In the genomic region with DNA sequence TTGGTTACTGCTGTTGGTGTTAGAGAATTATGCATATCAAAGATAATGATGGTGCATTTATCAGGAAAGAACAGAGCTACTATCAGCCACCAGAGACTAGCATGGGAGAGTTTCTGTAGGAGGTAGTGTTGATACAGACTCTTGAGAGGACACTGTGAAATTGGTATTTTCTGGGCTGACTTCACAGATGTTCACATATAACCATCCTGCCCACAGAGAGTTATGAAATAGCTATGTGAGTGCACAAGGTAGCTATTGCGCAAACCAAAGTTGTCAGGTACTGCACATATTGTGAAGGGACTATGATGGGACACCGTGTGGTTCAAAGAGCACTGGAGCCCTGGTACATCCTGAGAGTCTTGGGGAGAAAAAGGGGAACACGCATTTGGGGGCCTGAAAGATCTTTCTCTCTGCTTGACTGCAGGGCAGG, we compare ENCODE assay signal across 2 cellular contexts.
A peak's percentile ranks its signal among the peaks of the same experiment; 100 is the strongest.
TF ChIP-seq lines count a peak whose summit lies in the region.

No MANE protein-coding gene starts in this region.

TF ChIP-seq in A549, 52 proteins besides CTCF, POLR2A, EP300 and RAD21:
- TF ChIP-seq CHD2 (IDR thresholded peaks at IDR 0.05; ENCODE audit: low read length, partially characterized antibody) (no peak), CEBPB (IDR thresholded peaks at IDR 0.05) (peak; percentile 56 to 64; a peak in 3 of 4 replicates)

TF ChIP-seq in GM12878, 131 proteins besides CTCF, POLR2A, EP300 and RAD21:
- TF ChIP-seq ZNF274 (IDR thresholded peaks at IDR 0.05; ENCODE audit: insufficient read depth, insufficient read length) (no peak), SP1 (IDR thresholded peaks at IDR 0.05; ENCODE audit: low read depth, low read length) (no peak), TARDBP (IDR thresholded peaks at IDR 0.05; ENCODE audit: borderline replicate concordance) (no peak), ZNF622 (IDR thresholded peaks at IDR 0.05) (no peak), NRF1 (conservative IDR thresholded peaks at IDR 0.05; ENCODE audit: low read depth, low read length) (no peak), HDAC6 (IDR thresholded peaks at IDR 0.05; ENCODE audit: unreplicated experiment) (no peak), EZH2 (IDR thresholded peaks at IDR 0.05; ENCODE audit: borderline replicate concordance, control insufficient read depth, low read depth, low read length) (no peak), MEF2A (IDR thresholded peaks at IDR 0.05; ENCODE audit: insufficient read depth, low read depth, low read length) (no peak), RUNX3 (IDR thresholded peaks at IDR 0.05; ENCODE audit: low read length) (no peak), RAD51 (IDR thresholded peaks at IDR 0.05) (no peak), EED (IDR thresholded peaks at IDR 0.05; ENCODE audit: low read depth) (no peak)
- TF ChIP-seq, protein P1, sequence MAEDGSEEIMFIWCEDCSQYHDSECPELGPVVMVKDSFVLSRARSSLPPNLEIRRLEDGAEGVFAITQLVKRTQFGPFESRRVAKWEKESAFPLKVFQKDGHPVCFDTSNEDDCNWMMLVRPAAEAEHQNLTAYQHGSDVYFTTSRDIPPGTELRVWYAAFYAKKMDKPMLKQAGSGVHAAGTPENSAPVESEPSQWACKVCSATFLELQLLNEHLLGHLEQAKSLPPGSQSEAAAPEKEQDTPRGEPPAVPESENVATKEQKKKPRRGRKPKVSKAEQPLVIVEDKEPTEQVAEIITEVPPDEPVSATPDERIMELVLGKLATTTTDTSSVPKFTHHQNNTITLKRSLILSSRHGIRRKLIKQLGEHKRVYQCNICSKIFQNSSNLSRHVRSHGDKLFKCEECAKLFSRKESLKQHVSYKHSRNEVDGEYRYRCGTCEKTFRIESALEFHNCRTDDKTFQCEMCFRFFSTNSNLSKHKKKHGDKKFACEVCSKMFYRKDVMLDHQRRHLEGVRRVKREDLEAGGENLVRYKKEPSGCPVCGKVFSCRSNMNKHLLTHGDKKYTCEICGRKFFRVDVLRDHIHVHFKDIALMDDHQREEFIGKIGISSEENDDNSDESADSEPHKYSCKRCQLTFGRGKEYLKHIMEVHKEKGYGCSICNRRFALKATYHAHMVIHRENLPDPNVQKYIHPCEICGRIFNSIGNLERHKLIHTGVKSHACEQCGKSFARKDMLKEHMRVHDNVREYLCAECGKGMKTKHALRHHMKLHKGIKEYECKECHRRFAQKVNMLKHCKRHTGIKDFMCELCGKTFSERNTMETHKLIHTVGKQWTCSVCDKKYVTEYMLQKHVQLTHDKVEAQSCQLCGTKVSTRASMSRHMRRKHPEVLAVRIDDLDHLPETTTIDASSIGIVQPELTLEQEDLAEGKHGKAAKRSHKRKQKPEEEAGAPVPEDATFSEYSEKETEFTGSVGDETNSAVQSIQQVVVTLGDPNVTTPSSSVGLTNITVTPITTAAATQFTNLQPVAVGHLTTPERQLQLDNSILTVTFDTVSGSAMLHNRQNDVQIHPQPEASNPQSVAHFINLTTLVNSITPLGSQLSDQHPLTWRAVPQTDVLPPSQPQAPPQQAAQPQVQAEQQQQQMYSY (CRISPR knock-in tag; IDR thresholded peaks at IDR 0.05) = no peak
- TF ChIP-seq, protein P2, sequence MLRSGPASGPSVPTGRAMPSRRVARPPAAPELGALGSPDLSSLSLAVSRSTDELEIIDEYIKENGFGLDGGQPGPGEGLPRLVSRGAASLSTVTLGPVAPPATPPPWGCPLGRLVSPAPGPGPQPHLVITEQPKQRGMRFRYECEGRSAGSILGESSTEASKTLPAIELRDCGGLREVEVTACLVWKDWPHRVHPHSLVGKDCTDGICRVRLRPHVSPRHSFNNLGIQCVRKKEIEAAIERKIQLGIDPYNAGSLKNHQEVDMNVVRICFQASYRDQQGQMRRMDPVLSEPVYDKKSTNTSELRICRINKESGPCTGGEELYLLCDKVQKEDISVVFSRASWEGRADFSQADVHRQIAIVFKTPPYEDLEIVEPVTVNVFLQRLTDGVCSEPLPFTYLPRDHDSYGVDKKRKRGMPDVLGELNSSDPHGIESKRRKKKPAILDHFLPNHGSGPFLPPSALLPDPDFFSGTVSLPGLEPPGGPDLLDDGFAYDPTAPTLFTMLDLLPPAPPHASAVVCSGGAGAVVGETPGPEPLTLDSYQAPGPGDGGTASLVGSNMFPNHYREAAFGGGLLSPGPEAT (IDR thresholded peaks at IDR 0.05; ENCODE audit: low read depth) = no peak
- TF ChIP-seq, protein P3, sequence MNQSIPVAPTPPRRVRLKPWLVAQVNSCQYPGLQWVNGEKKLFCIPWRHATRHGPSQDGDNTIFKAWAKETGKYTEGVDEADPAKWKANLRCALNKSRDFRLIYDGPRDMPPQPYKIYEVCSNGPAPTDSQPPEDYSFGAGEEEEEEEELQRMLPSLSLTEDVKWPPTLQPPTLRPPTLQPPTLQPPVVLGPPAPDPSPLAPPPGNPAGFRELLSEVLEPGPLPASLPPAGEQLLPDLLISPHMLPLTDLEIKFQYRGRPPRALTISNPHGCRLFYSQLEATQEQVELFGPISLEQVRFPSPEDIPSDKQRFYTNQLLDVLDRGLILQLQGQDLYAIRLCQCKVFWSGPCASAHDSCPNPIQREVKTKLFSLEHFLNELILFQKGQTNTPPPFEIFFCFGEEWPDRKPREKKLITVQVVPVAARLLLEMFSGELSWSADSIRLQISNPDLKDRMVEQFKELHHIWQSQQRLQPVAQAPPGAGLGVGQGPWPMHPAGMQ (IDR thresholded peaks at IDR 0.05; ENCODE audit: borderline replicate concordance) = no peak
